12 cellular contexts compared by ENCODE assay signal in genomic region chr11:133917921-133918605, GRCh38. TPM values are rescaled to one million over a fixed set of nuclear protein-coding genes. Genes with fewer than 3 reads are reported as not detected.
DNase-seq lines count a peak whose midpoint lies in the region; ATAC-seq and TF ChIP-seq lines count a peak whose summit lies in the region.
"Had no signal": no experiment of that assay in that cellular context is flagged by ENCODE, and none has a peak within 500 bp of the region (broad histone marks: within the 10 kb centered on the region; RNA-seq: fewer than 3 reads in every experiment).

No MANE protein-coding gene starts in this region.

- no peak overlapping the region for H3K4me3 ChIP-seq in CD8-positive, alpha-beta T cell (ENCODE audit: low read depth, low read length)

- no peak overlapping the region for H3K27ac Mint-ChIP-seq in CD8-positive, alpha-beta T cell
- H3K27ac Mint-ChIP-seq in IgD-negative memory B cell, result no peak overlapping the region
- H3K27ac Mint-ChIP-seq in glutamatergic neuron (ENCODE audit: unreplicated experiment), result no peak overlapping the region
- peak overlapping the region in 1 of 10 donors; percentile 21 for H3K27ac Mint-ChIP-seq in naive thymus-derived CD8-positive, alpha-beta T cell

- no peaks in the 10 kb centered on the region for H3K9me3 ChIP-seq in CD8-positive, alpha-beta T cell (ENCODE audit: low read length)

- TF ChIP-seq CTCF in CD8-positive, alpha-beta T cell (IDR thresholded peaks at IDR 0.05), result no peak
- no peak for TF ChIP-seq CTCF in glutamatergic neuron (IDR thresholded peaks at IDR 0.05; ENCODE audit: partially characterized antibody, unreplicated experiment)

- CTCF ChIA-PET in CD8-positive, alpha-beta T cell (lab: Charles Lee), result interaction anchor here (1.0 kb wide), 1 partner anchor 128 kb away, joined by 3 read pairs; no protein-coding TSS in a partner anchor

- peaks cover 2% of the 10 kb centered on the region for H3K4me1 Mint-ChIP-seq in CD8-positive, alpha-beta T cell (ENCODE audit: low read depth)
- H3K4me1 Mint-ChIP-seq in IgD-negative memory B cell (no peaks in the 10 kb centered on the region), glutamatergic neuron (ENCODE audit: low read depth, unreplicated experiment) (peaks cover 8% of the 10 kb centered on the region)
- H3K4me1 Mint-ChIP-seq in naive thymus-derived CD8-positive, alpha-beta T cell, result peaks cover 0 to 8% (median 5%) of the 10 kb centered on the region in 4 donors

- H3K27me3 Mint-ChIP-seq in CD8-positive, alpha-beta T cell (ENCODE audit: low read depth), result no peaks in the 10 kb centered on the region
- H3K27me3 Mint-ChIP-seq in IgD-negative memory B cell, result peaks cover 24% of the 10 kb centered on the region
- peaks cover 6% of the 10 kb centered on the region for H3K27me3 Mint-ChIP-seq in glutamatergic neuron (ENCODE audit: unreplicated experiment)
- H3K27me3 Mint-ChIP-seq in naive thymus-derived CD8-positive, alpha-beta T cell, result peaks cover 0 to 4% (median 0%) of the 10 kb centered on the region in 5 donors

- intact Hi-C loops in CD8-positive, alpha-beta T cell (cut with DNase I, micrococcal nuclease), result no loop called here

- H3K27ac ChIP-seq in CD8-positive, alpha-beta T cell (ENCODE audit: low read depth, low read length), result no peak overlapping the region
- H3K27ac ChIP-seq in substantia nigra (ENCODE audit: low read depth, low read length, poor library complexity, severe bottlenecking), result no peak overlapping the region

- H3K4me3 Mint-ChIP-seq in CD8-positive, alpha-beta T cell, result peak overlapping the region; percentile 35
- H3K4me3 Mint-ChIP-seq in IgD-negative memory B cell, result peak overlapping the region in 3 of 4 donors; percentile 25 to 73 (median 52)
- no peak overlapping the region for H3K4me3 Mint-ChIP-seq in glutamatergic neuron (ENCODE audit: unreplicated experiment)
- H3K4me3 Mint-ChIP-seq in naive thymus-derived CD8-positive, alpha-beta T cell, result peak overlapping the region in 9 of 10 donors; percentile 33 to 81 (median 71)

- POLR2A ChIA-PET in CD8-positive, alpha-beta T cell (lab: Charles Lee), result no interaction called here
- POLR2A ChIA-PET in naive thymus-derived CD8-positive, alpha-beta T cell (lab: Charles Lee), result no interaction called here

- H3K27me3 ChIP-seq in CD8-positive, alpha-beta T cell (ENCODE audit: insufficient read depth, low read length), result no peaks in the 10 kb centered on the region

- ATAC-seq in CD8-positive, alpha-beta T cell, result no peak
- ATAC-seq in naive thymus-derived CD8-positive, alpha-beta T cell, result peak; percentile 48 to 52
- no peak for ATAC-seq in GM19023 (IDR thresholded peaks at IDR 0.05; ENCODE audit: unreplicated experiment)

- H3K36me3 ChIP-seq in CD8-positive, alpha-beta T cell (ENCODE audit: insufficient read depth, low read length), result no peaks in the 10 kb centered on the region

- no peaks in the 10 kb centered on the region for H3K9me3 Mint-ChIP-seq in CD8-positive, alpha-beta T cell
- no peaks in the 10 kb centered on the region for H3K9me3 Mint-ChIP-seq in IgD-negative memory B cell
- peaks cover 10% of the 10 kb centered on the region for H3K9me3 Mint-ChIP-seq in glutamatergic neuron (ENCODE audit: unreplicated experiment)
- no peaks in the 10 kb centered on the region for H3K9me3 Mint-ChIP-seq in naive thymus-derived CD8-positive, alpha-beta T cell

- no peak for DNase-seq in CD8-positive, alpha-beta T cell
- DNase-seq in glutamatergic neuron (peak; percentile 58), substantia nigra (lab: John Stamatoyannopoulos, UW) (no peak), NCI-H2196 (lab: John Stamatoyannopoulos, UW; ENCODE audit: unreplicated experiment) (no peak)
- peak in 1 of 10 donors; percentile 8 for DNase-seq in naive thymus-derived CD8-positive, alpha-beta T cell
- DNase-seq: activated CD4-positive, CD25-positive, alpha-beta regulatory T cell treated with anti-CD3 and anti-CD28 coated beads, Interleukin-2, amount 50 U/mL, for 72 hours; kidney glomerular epithelial cell; NCI-H146; SHP77 treated with DMSO at 0.1 percent for 48 hours; stimulated activated CD4-positive, alpha-beta T cell treated with anti-CD3 and anti-CD28 coated beads, Interleukin-12 subunit alpha, Interleukin-12 subunit beta, amount 100 ng/mL, for 4 hours had no signal

- H3K36me3 Mint-ChIP-seq in CD8-positive, alpha-beta T cell, result peaks cover 33% of the 10 kb centered on the region
- H3K36me3 Mint-ChIP-seq in IgD-negative memory B cell (no peaks in the 10 kb centered on the region), glutamatergic neuron (ENCODE audit: unreplicated experiment) (peaks cover 15% of the 10 kb centered on the region)
- H3K36me3 Mint-ChIP-seq in naive thymus-derived CD8-positive, alpha-beta T cell, result peaks cover 5 to 23% (median 14%) of the 10 kb centered on the region in 3 donors

- H3K4me1 ChIP-seq in CD8-positive, alpha-beta T cell (ENCODE audit: insufficient read depth, low read length), result peaks cover 3% of the 10 kb centered on the region

RNA-seq across cellular contexts. Expression of gene IGSF9B, which starts 38.7 kb away (rescaled TPM):
- 10 to 100 TPM; 10.1 to 11.6 TPM for total RNA-seq in CD8-positive, alpha-beta T cell
- not detected for polyA plus RNA-seq in IgD-negative memory B cell
- 209 TPM for total RNA-seq in glutamatergic neuron (ENCODE audit: unreplicated experiment)
- 10 to 100 TPM; 16.1 TPM for total RNA-seq in naive thymus-derived CD8-positive, alpha-beta T cell
- 1 to 10 TPM in 1 of 3 donors, under 1 TPM in 2; 0.35 to 2.2 (median 0.81) TPM for polyA plus RNA-seq in naive thymus-derived CD8-positive, alpha-beta T cell

Comparison
In these comparisons a context has a peak if more than half of its experiments do, and no peak if none do; other contexts are left out.
1. ATAC-seq: peak in naive thymus-derived CD8-positive, alpha-beta T cell (2 of 2); none in CD8-positive, alpha-beta T cell (single experiment) and GM19023 (single experiment).
2. RNA of gene IGSF9B, which starts 38.7 kb away (total RNA-seq): 209 TPM in glutamatergic neuron (single experiment); 16.1 TPM in naive thymus-derived CD8-positive, alpha-beta T cell and 10.1 to 11.6 TPM in CD8-positive, alpha-beta T cell; every median in the first group is over 10 times any median in the second.